ENCODE assay signal across 8 cellular contexts in the genomic region with DNA sequence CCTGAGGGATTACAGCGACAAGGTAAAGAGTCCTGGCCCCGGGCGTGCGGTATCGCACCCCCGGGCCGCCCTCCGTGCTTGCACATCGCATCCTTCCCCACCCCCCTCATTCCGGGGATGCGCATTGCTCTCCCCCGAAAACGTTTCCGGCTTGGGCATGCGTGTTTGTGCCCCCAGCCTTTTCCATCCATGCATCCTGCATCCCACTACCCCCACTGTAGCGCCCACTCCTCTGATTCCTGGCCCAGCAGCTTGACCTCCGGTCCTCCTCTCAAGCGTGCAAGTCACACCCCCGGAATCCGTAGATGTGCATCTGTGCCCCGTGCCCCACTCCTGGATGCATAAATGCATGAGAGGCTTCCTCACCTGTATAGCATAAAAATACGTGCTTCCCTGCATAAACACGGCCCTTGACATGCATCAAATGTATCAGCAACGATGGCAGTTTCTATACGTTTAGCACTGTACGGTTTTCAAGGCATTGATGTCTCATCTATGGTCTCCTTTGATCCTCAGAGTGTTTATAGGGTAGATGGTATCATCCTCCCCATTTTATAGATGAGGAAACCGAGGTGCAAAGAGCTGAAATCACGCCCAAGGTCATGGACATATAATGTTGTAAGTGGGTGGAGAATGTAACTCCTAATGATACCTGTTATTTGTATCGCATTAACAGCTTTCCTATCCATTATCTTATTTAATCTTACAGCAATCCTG. TPM values are rescaled to one million over a fixed set of nuclear protein-coding genes. Genes with fewer than 3 reads are reported as not detected.
A peak's percentile ranks its signal among the peaks of the same experiment; 100 is the strongest.
DNase-seq lines count a peak whose midpoint lies in the region; ATAC-seq, FAIRE-seq and TF ChIP-seq lines count a peak whose summit lies in the region.

No MANE protein-coding gene starts in this region.

- no peak for FAIRE-seq in GM12878 (lab: Jason Lieb, UNC)

- H3K36me3 ChIP-seq in KOPT-K1 (ENCODE audit: insufficient read depth, low read length), result peaks cover 20% of the 10 kb centered on the region; the same call in 1 of the 2 replicates
- no peaks in the 10 kb centered on the region; a peak in 1 of 4 replicates for H3K36me3 ChIP-seq in GM12878 (ENCODE audit: control insufficient read depth in 2 of 2, insufficient read depth in 2 of 2, low read length in 1 of 2)
- H3K36me3 ChIP-seq in lower lobe of right lung, result no peaks in the 10 kb centered on the region
- no peaks in the 10 kb centered on the region for H3K36me3 ChIP-seq in transverse colon

- no peak for TF ChIP-seq CTCF in GM12878 (IDR thresholded peaks at IDR 0.05 in 2 of 3, conservative IDR thresholded peaks at IDR 0.05 in 1 of 3; ENCODE audit: control insufficient read depth in 2 of 3, extremely low read depth in 1 of 3, insufficient read depth in 1 of 3, low read depth in 3 of 3, low read length in 3 of 3)
- no peak for TF ChIP-seq CTCF in lower lobe of right lung (IDR thresholded peaks at IDR 0.05)
- no peak for TF ChIP-seq CTCF in transverse colon (IDR thresholded peaks at IDR 0.05)

- peak overlapping the region; percentile 89 for H2AFZ ChIP-seq in GM12878 (ENCODE audit: control insufficient read depth, low read depth, low read length)

- H3K9me3 ChIP-seq in KOPT-K1 (ENCODE audit: insufficient read depth, low read length, poor library complexity, severe bottlenecking) (no peaks in the 10 kb centered on the region), GM12878 (replicated peaks; ENCODE audit: control insufficient read depth, insufficient read depth, low read length) (no peaks in the 10 kb centered on the region), lower lobe of right lung (no peaks in the 10 kb centered on the region), transverse colon (no peaks in the 10 kb centered on the region)

- H3K4me3 ChIP-seq in GM12878 (peak overlapping the region; percentile 73), lower lobe of right lung (peak overlapping the region; percentile 84), transverse colon (peak overlapping the region; percentile 79 to 96 (median 94))

- TF ChIP-seq POLR2A in GM12878 (IDR thresholded peaks at IDR 0.05; ENCODE audit: low read depth, low read length), result no peak
- TF ChIP-seq POLR2A in transverse colon (IDR thresholded peaks at IDR 0.05), result no peak

- no peaks in the 10 kb centered on the region for H3K27me3 ChIP-seq in GM12878 (replicated peaks in 1 of 2; ENCODE audit: control insufficient read depth in 2 of 2, insufficient read depth in 2 of 2, low read length in 1 of 2)
- H3K27me3 ChIP-seq in lower lobe of right lung (ENCODE audit: low read depth), result no peaks in the 10 kb centered on the region
- no peaks in the 10 kb centered on the region for H3K27me3 ChIP-seq in transverse colon

- BruUV-seq in GM12878 (replicated peaks; lab: Mats Ljungman, UMichigan), result no TSS peak

- peak overlapping the region; percentile 76 for H3K9ac ChIP-seq in GM12878 (ENCODE audit: control insufficient read depth, insufficient read depth, low read length)

- CTCF ChIA-PET in GM12878 (lab: Yijun Ruan, JAX), result interaction anchor here (0.8 to 1.7 kb wide), 4 partner anchors 15 to 417 kb away, joined by 3 to 10 read pairs (median 4); a partner anchor contains a TSS

- H3K27ac ChIP-seq in KOPT-K1 (ENCODE audit: low read depth, low read length, poor library complexity, severe bottlenecking) (peak overlapping the region; percentile 86), GM12878 (ENCODE audit: control insufficient read depth, insufficient read depth) (peak overlapping the region; percentile 71), lower lobe of right lung (peak overlapping the region; percentile 95), transverse colon (peak overlapping the region; percentile 90 to 93 (median 93))

- peak overlapping the region; percentile 85 for H3K4me2 ChIP-seq in GM12878 (ENCODE audit: control insufficient read depth, insufficient read depth)

- H4K20me1 ChIP-seq in GM12878 (ENCODE audit: control insufficient read depth, insufficient read depth), result no peaks in the 10 kb centered on the region

- intact Hi-C loops in GM12878 (cut with micrococcal nuclease; ENCODE audit: unreplicated experiment) (no loop called here), lower lobe of right lung (cut with DNase I) (no loop called here), transverse colon (cut with DNase I; ENCODE audit: low total_unique reads) (loop anchor here (10.0 kb wide), 1 partner anchor 320 kb away; a partner anchor contains a TSS)

- peaks cover 21% of the 10 kb centered on the region for H3K79me2 ChIP-seq in GM12878 (ENCODE audit: control insufficient read depth, insufficient read depth, low read length)

- in situ Hi-C loops in GM12878 (cut with MboI) (no loop called here), transverse colon (cut with MboI; ENCODE audit: low pct_ligation_motif_present in 1 of 4, low pct_unique_long_range_greater_than_20kb in 1 of 4, low sequenced_read_pairs in 3 of 4) (no loop called here)

- DNase-seq in AG08396 (ENCODE audit: low spot score) (peak; percentile 39), GM12878 (ENCODE audit: low read depth, low spot score) (no peak), lower lobe of right lung (no peak), transverse colon (no peak), UCSD-AML1 (lab: John Stamatoyannopoulos, UW; ENCODE audit: unreplicated experiment) (no peak)

- H3K4me1 ChIP-seq in GM12878 (ENCODE audit: control insufficient read depth, insufficient read depth, low read length) (no peaks in the 10 kb centered on the region), lower lobe of right lung (peaks cover 15% of the 10 kb centered on the region), transverse colon (peaks cover 6 to 38% (median 11%) of the 10 kb centered on the region in 4 donors)

- WGBS in GM12878 (ENCODE audit: insufficient coverage, insufficient replicate concordance, low lambda C conversion rate, missing lambda C conversion rate), result 5% methylated on average over 29 of the region's 29 CpGs
- 6 to 16% methylated on average over 8 to 29 of the region's 29 CpGs for WGBS in transverse colon (ENCODE audit: low coverage in 1 of 2), 2 donors

- RAD21 ChIA-PET in GM12878 (lab: Charles Lee; ENCODE audit: unreplicated experiment), result no interaction called here

- SMC1A ChIA-PET in GM12878 (lab: Charles Lee; ENCODE audit: uncharacterized antibody, unreplicated experiment), result interaction anchor here (0.6 to 2.6 kb wide), 7 partner anchors 11 to 418 kb away, joined by 3 to 13 read pairs (median 5); a partner anchor contains a TSS

- TF ChIP-seq EP300 in GM12878 (IDR thresholded peaks at IDR 0.05; ENCODE audit: borderline replicate concordance in 1 of 2, control insufficient read depth in 1 of 2, low read depth in 2 of 2, low read length in 2 of 2) (no peak), transverse colon (IDR thresholded peaks at IDR 0.05; ENCODE audit: low read depth) (no peak)

- POLR2A ChIA-PET in GM12878 (lab: Charles Lee), result interaction anchor here (0.8 to 1.4 kb wide), 3 partner anchors 15 to 18 kb away, joined by 3 to 8 read pairs (median 4); no protein-coding TSS in a partner anchor

- ATAC-seq in GM18907 (IDR thresholded peaks at IDR 0.05; ENCODE audit: unreplicated experiment) (peak; percentile 3), GM12878 (peak; percentile 37), lower lobe of right lung (no peak), GM19023 (IDR thresholded peaks at IDR 0.05; ENCODE audit: unreplicated experiment) (no peak)

- no peak for TF ChIP-seq RAD21 in GM12878 (IDR thresholded peaks at IDR 0.05; ENCODE audit: insufficient read depth, low read depth, low read length)

TF ChIP-seq in GM12878, 131 proteins besides CTCF, POLR2A, EP300 and RAD21:
- TF ChIP-seq POLR2AphosphoS2 (IDR thresholded peaks at IDR 0.05; ENCODE audit: low read depth, low read length), result no peak
- TF ChIP-seq TARDBP (IDR thresholded peaks at IDR 0.05; ENCODE audit: borderline replicate concordance), result no peak
TF ChIP-seq in GM12878: peak in this region for 0.

RNA-seq across cellular contexts. Expression of a gene that starts 0.5 kb away (rescaled TPM):
- 35.1 and 36.6 TPM in 2 replicates for total RNA-seq in GM12878 (2013; cell fraction: nucleolus; rRNA removed)
- total RNA-seq in GM12878 (2014; rRNA removed) (6.1 and 8.0 TPM in 2 replicates), GM12878 (2014; rRNA removed; fragmentation: Illumina TruSeq; extraction: Trizol) (7.3 and 9.0 TPM in 2 replicates), GM12878 (2021) (9.6 and 10.4 TPM in 2 replicates), lower lobe of right lung (16.7 TPM), transverse colon (10 to 100 TPM; 10.5 to 19.5 (median 16.6) TPM)
- polyA plus RNA-seq in GM12878 (2011; ENCODE audit: low read depth), result 2.9 TPM
- polyA plus RNA-seq in GM12878 (2011; rRNA removed) (10.8 and 13.7 TPM in 2 replicates), GM12878 (2014; fragmentation: Illumina TruSeq; extraction: Trizol) (7.0 and 8.6 TPM in 2 replicates), GM12878 (2014; fragmentation: Nextera tagmentation; extraction: Ambion mirVana) (1 to 10 TPM; 2.3 to 2.4 TPM), GM12878 (2014; rRNA removed) (3.9 and 6.2 TPM in 2 replicates), GM12878 (2016; fragmentation: Nextera tagmentation; extraction: Ambion mirVana) (1 to 10 TPM; 5.9 to 6.3 TPM)
- 4.7 and 5.1 TPM in 2 replicates for polyA plus RNA-seq in GM12878 (2011; cell fraction: cytosol; rRNA removed)
- 15.8 and 20.5 TPM in 2 replicates for polyA plus RNA-seq in GM12878 (2011; cell fraction: nucleus; rRNA removed)
- polyA plus RNA-seq in GM12878 (2012), result 3.2 and 4.3 TPM in 2 replicates
- polyA minus RNA-seq in GM12878 (2011; rRNA and poly(A)+ RNA removed), result 30.5 and 36.3 TPM in 2 replicates
- 3.6 and 5.9 TPM in 2 replicates for polyA minus RNA-seq in GM12878 (2011; cell fraction: cytosol; rRNA and poly(A)+ RNA removed)
- 20.3 and 28.6 TPM in 2 replicates for polyA minus RNA-seq in GM12878 (2011; cell fraction: nucleus; rRNA and poly(A)+ RNA removed)

Comparison
In these comparisons a context has a peak if more than half of its experiments do, and no peak if none do; other contexts are left out.
1. ATAC-seq: peak in GM18907 (single experiment) and GM12878 (single experiment); none in lower lobe of right lung (0 of 2) and GM19023 (single experiment).
2. Peak in every context shown above with its lines, with median percentiles within 50 percentile points of each other: H3K27ac ChIP-seq and H3K4me3 ChIP-seq.